Comparison of ENCODE assay signal across 9 cellular contexts in genomic region chr13:99320693-99321481, GRCh38. TPM values are rescaled to one million over a fixed set of nuclear protein-coding genes. Genes with fewer than 3 reads are reported as not detected.
DNase-seq lines count a peak whose midpoint lies in the region; ATAC-seq and TF ChIP-seq lines count a peak whose summit lies in the region.
"Had no signal": no experiment of that assay in that cellular context is flagged by ENCODE, and none has a peak within 500 bp of the region (broad histone marks: within the 10 kb centered on the region; RNA-seq: fewer than 3 reads in every experiment).

No MANE protein-coding gene starts in this region.

- no peak overlapping the region for H3K9ac ChIP-seq in neural progenitor cell

- H3K4me1 ChIP-seq in naive thymus-derived CD4-positive, alpha-beta T cell (ENCODE audit: control insufficient read depth in 2 of 2, insufficient read depth in 2 of 2, low read length in 2 of 2): peaks cover 61 to 71% of the 10 kb centered on the region in 2 donors
- H3K4me1 ChIP-seq in neural progenitor cell: no peaks in the 10 kb centered on the region

- peaks cover 0 to 8% (median 7%) of the 10 kb centered on the region in 3 experiments for H3K36me3 ChIP-seq in naive thymus-derived CD4-positive, alpha-beta T cell (ENCODE audit: control insufficient read depth in 2 of 3, insufficient read depth in 3 of 3, low read length in 3 of 3)
- peaks cover 6% of the 10 kb centered on the region for H3K36me3 ChIP-seq in neural progenitor cell

- H4K20me1 ChIP-seq in neural progenitor cell (ENCODE audit: low read depth): no peaks in the 10 kb centered on the region

- H2AFZ ChIP-seq in neural progenitor cell (replicated peaks): no peak overlapping the region

- H3K27me3 Mint-ChIP-seq in naive thymus-derived CD4-positive, alpha-beta T cell: no peaks in the 10 kb centered on the region
- H3K27me3 Mint-ChIP-seq in neural progenitor cell (ENCODE audit: insufficient read depth, low read depth): no peaks in the 10 kb centered on the region

- CTCF ChIA-PET in naive thymus-derived CD4-positive, alpha-beta T cell (lab: Charles Lee): interaction anchor here (0.7 to 1.5 kb wide), 3 partner anchors 15 to 56 kb away, joined by 3 read pairs; no protein-coding TSS in a partner anchor

- peaks cover 43 to 95% (median 75%) of the 10 kb centered on the region in 7 donors for H3K4me1 Mint-ChIP-seq in naive thymus-derived CD4-positive, alpha-beta T cell
- no peaks in the 10 kb centered on the region for H3K4me1 Mint-ChIP-seq in neural progenitor cell

- no peaks in the 10 kb centered on the region for H3K79me2 ChIP-seq in neural progenitor cell (ENCODE audit: low read depth)

- intact Hi-C loops in naive thymus-derived CD4-positive, alpha-beta T cell (cut with micrococcal nuclease): no loop called here
- intact Hi-C loops in lower leg skin (cut with DNase I; ENCODE audit: low total_unique reads): no loop called here

- no peak overlapping the region for H3K4me2 ChIP-seq in neural progenitor cell

- no peaks in the 10 kb centered on the region for H3K27me3 ChIP-seq in naive thymus-derived CD4-positive, alpha-beta T cell (ENCODE audit: control insufficient read depth in 2 of 2, insufficient read depth in 2 of 2, low read length in 2 of 2)
- H3K27me3 ChIP-seq in neural progenitor cell: no peaks in the 10 kb centered on the region

- H3K36me3 Mint-ChIP-seq in naive thymus-derived CD4-positive, alpha-beta T cell: peaks cover 6 to 40% (median 28%) of the 10 kb centered on the region in 5 donors
- peaks cover 19% of the 10 kb centered on the region for H3K36me3 Mint-ChIP-seq in neural progenitor cell

- TF ChIP-seq POLR2A in lower leg skin (IDR thresholded peaks at IDR 0.05): no peak

- H3K4me3 ChIP-seq in cardiac fibroblast (replicated peaks in 1 of 2; ENCODE audit: low read depth in 2 of 2, low read length in 2 of 2) (no peak overlapping the region), lower leg skin (ENCODE audit: low read depth, poor library complexity, severe bottlenecking) (no peak overlapping the region), neural progenitor cell (no peak overlapping the region)
- no peak overlapping the region for H3K4me3 ChIP-seq in naive thymus-derived CD4-positive, alpha-beta T cell (ENCODE audit: low read length)

- H3K27ac ChIP-seq in naive thymus-derived CD4-positive, alpha-beta T cell (ENCODE audit: low read depth, low read length): peak overlapping the region; percentile 77
- H3K27ac ChIP-seq in neural progenitor cell: no peak overlapping the region

- peak; percentile 88 for DNase-seq in GF-D8 (lab: John Stamatoyannopoulos, UW)
- DNase-seq in NCI-H69 (lab: John Stamatoyannopoulos, UW): peak; percentile 9
- peak; percentile 91 to 96 for DNase-seq in cardiac fibroblast (ENCODE audit: low read depth in 2 of 2)
- peak in 5 of 9 donors; percentile 52 to 78 (median 72) for DNase-seq in naive thymus-derived CD4-positive, alpha-beta T cell
- no peak for DNase-seq in NCI-H2081 (lab: John Stamatoyannopoulos, UW)
- no peak for DNase-seq in lower leg skin (ENCODE audit: low spot score in 2 of 2)
- DNase-seq in neural progenitor cell (ENCODE audit: low spot score): no peak

- H3K9me3 Mint-ChIP-seq in naive thymus-derived CD4-positive, alpha-beta T cell: peaks cover 0 to 2% (median 0%) of the 10 kb centered on the region in 11 donors
- H3K9me3 Mint-ChIP-seq in neural progenitor cell: no peaks in the 10 kb centered on the region

- peak overlapping the region in 2 of 10 donors; percentile 47 to 71 for H3K4me3 Mint-ChIP-seq in naive thymus-derived CD4-positive, alpha-beta T cell
- H3K4me3 Mint-ChIP-seq in neural progenitor cell: no peak overlapping the region

- peak overlapping the region; percentile 88 to 99 (median 95) for H3K27ac Mint-ChIP-seq in naive thymus-derived CD4-positive, alpha-beta T cell
- no peak overlapping the region for H3K27ac Mint-ChIP-seq in neural progenitor cell

- ATAC-seq in naive thymus-derived CD4-positive, alpha-beta T cell: peak; percentile 51
- ATAC-seq in HG03159 (IDR thresholded peaks at IDR 0.05; ENCODE audit: unreplicated experiment): no peak

- H3F3A ChIP-seq in neural progenitor cell (ENCODE audit: low read depth): no peaks in the 10 kb centered on the region

- TF ChIP-seq CTCF in cardiac fibroblast (IDR thresholded peaks at IDR 0.05; ENCODE audit: low read depth, low read length): no peak
- TF ChIP-seq CTCF in lower leg skin (IDR thresholded peaks at IDR 0.05): no peak
- TF ChIP-seq CTCF in neural progenitor cell (IDR thresholded peaks at IDR 0.05): no peak

- POLR2A ChIA-PET in naive thymus-derived CD4-positive, alpha-beta T cell (lab: Charles Lee): interaction anchor here (0.6 to 3.6 kb wide), 16 partner anchors 9 to 270 kb away, joined by 3 to 41 read pairs (median 4); partner anchors contain the start of gene GPR183

- 52 to 59% methylated on average over 5 of the region's 5 CpGs for whole genome bisulfite sequencing in lower leg skin, 2 donors

- H3K9me3 ChIP-seq in naive thymus-derived CD4-positive, alpha-beta T cell (ENCODE audit: control insufficient read depth in 2 of 3, low read length in 3 of 3): no peaks in the 10 kb centered on the region
- no peaks in the 10 kb centered on the region for H3K9me3 ChIP-seq in neural progenitor cell (ENCODE audit: low read depth)

RNA-seq across cellular contexts. Expression of gene GPR183, which starts 13.7 kb away (rescaled TPM):
- 100 to 1,000 TPM in 4 of 5 experiments, 10 to 100 TPM in 1; 26.8 to 231 (median 112) TPM for total RNA-seq in naive thymus-derived CD4-positive, alpha-beta T cell
- 100 to 1,000 TPM; 234 to 241 TPM for polyA plus RNA-seq in naive thymus-derived CD4-positive, alpha-beta T cell
- 10 to 100 TPM in 2 of 4 donors, 1 to 10 TPM in 2; 2.3 to 13.7 (median 9.1) TPM for total RNA-seq in lower leg skin
- total RNA-seq in neural progenitor cell (ENCODE audit: low replicate concordance): not detected in 2 replicates
- total RNA-seq: H1 had no signal
- polyA plus RNA-seq: H1 had no signal

Comparison
In these comparisons a context has a peak if more than half of its experiments do, and no peak if none do; other contexts are left out.
1. DNase-seq: peak in GF-D8 (single experiment), NCI-H69 (single experiment), cardiac fibroblast (2 of 2) and naive thymus-derived CD4-positive, alpha-beta T cell (5 of 9); none in NCI-H2081 (0 of 2), lower leg skin (0 of 2) and neural progenitor cell (single experiment).